Comparison of ENCODE assay signal across 1 cellular context in genomic region chr7:131620673-131621609, GRCh38.
TF ChIP-seq lines count a peak whose summit lies in the region.

No MANE protein-coding gene starts in this region.

TF ChIP-seq in GM12878, 131 proteins besides CTCF, POLR2A, EP300 and RAD21 (continued from another document):
- TF ChIP-seq, protein P1, sequence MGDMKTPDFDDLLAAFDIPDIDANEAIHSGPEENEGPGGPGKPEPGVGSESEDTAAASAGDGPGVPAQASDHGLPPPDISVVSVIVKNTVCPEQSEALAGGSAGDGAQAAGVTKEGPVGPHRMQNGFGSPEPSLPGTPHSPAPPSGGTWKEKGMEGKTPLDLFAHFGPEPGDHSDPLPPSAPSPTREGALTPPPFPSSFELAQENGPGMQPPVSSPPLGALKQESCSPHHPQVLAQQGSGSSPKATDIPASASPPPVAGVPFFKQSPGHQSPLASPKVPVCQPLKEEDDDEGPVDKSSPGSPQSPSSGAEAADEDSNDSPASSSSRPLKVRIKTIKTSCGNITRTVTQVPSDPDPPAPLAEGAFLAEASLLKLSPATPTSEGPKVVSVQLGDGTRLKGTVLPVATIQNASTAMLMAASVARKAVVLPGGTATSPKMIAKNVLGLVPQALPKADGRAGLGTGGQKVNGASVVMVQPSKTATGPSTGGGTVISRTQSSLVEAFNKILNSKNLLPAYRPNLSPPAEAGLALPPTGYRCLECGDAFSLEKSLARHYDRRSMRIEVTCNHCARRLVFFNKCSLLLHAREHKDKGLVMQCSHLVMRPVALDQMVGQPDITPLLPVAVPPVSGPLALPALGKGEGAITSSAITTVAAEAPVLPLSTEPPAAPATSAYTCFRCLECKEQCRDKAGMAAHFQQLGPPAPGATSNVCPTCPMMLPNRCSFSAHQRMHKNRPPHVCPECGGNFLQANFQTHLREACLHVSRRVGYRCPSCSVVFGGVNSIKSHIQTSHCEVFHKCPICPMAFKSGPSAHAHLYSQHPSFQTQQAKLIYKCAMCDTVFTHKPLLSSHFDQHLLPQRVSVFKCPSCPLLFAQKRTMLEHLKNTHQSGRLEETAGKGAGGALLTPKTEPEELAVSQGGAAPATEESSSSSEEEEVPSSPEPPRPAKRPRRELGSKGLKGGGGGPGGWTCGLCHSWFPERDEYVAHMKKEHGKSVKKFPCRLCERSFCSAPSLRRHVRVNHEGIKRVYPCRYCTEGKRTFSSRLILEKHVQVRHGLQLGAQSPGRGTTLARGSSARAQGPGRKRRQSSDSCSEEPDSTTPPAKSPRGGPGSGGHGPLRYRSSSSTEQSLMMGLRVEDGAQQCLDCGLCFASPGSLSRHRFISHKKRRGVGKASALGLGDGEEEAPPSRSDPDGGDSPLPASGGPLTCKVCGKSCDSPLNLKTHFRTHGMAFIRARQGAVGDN (IDR thresholded peaks at IDR 0.05), result no peak
- TF ChIP-seq, protein P2, sequence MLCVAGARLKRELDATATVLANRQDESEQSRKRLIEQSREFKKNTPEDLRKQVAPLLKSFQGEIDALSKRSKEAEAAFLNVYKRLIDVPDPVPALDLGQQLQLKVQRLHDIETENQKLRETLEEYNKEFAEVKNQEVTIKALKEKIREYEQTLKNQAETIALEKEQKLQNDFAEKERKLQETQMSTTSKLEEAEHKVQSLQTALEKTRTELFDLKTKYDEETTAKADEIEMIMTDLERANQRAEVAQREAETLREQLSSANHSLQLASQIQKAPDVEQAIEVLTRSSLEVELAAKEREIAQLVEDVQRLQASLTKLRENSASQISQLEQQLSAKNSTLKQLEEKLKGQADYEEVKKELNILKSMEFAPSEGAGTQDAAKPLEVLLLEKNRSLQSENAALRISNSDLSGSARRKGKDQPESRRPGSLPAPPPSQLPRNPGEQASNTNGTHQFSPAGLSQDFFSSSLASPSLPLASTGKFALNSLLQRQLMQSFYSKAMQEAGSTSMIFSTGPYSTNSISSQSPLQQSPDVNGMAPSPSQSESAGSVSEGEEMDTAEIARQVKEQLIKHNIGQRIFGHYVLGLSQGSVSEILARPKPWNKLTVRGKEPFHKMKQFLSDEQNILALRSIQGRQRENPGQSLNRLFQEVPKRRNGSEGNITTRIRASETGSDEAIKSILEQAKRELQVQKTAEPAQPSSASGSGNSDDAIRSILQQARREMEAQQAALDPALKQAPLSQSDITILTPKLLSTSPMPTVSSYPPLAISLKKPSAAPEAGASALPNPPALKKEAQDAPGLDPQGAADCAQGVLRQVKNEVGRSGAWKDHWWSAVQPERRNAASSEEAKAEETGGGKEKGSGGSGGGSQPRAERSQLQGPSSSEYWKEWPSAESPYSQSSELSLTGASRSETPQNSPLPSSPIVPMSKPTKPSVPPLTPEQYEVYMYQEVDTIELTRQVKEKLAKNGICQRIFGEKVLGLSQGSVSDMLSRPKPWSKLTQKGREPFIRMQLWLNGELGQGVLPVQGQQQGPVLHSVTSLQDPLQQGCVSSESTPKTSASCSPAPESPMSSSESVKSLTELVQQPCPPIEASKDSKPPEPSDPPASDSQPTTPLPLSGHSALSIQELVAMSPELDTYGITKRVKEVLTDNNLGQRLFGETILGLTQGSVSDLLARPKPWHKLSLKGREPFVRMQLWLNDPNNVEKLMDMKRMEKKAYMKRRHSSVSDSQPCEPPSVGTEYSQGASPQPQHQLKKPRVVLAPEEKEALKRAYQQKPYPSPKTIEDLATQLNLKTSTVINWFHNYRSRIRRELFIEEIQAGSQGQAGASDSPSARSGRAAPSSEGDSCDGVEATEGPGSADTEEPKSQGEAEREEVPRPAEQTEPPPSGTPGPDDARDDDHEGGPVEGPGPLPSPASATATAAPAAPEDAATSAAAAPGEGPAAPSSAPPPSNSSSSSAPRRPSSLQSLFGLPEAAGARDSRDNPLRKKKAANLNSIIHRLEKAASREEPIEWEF (IDR thresholded peaks at IDR 0.05; ENCODE audit: insufficient replicate concordance, low read depth, low read length), result no peak
- no peak for TF ChIP-seq STAT1 (conservative IDR thresholded peaks at IDR 0.05)
- peak; percentile 73; the same call in 1 of the 2 replicates for TF ChIP-seq CBFB (IDR thresholded peaks at IDR 0.05; ENCODE audit: low read depth)
- TF ChIP-seq KAT2A (conservative IDR thresholded peaks at IDR 0.05; ENCODE audit: control insufficient read depth, low read depth, low read length), result no peak
- TF ChIP-seq EZH2 (IDR thresholded peaks at IDR 0.05; ENCODE audit: borderline replicate concordance, control insufficient read depth, low read depth, low read length), result no peak
- TF ChIP-seq KLF5 (IDR thresholded peaks at IDR 0.05; ENCODE audit: partially characterized antibody), result no peak
- no peak for TF ChIP-seq LARP7 (IDR thresholded peaks at IDR 0.05)
- no peak for TF ChIP-seq IRF5 (IDR thresholded peaks at IDR 0.05; ENCODE audit: borderline replicate concordance)
- TF ChIP-seq NR2C1 (IDR thresholded peaks at IDR 0.05), result no peak
- no peak for TF ChIP-seq SRF (IDR thresholded peaks at IDR 0.05; ENCODE audit: low read depth in 2 of 2, low read length in 2 of 2)
- no peak for TF ChIP-seq PAX8 (IDR thresholded peaks at IDR 0.05)
- 0 out of 2 replicates have a peak, but pooled peaks have one; percentile 32 for TF ChIP-seq TCF3 (IDR thresholded peaks at IDR 0.05; ENCODE audit: borderline replicate concordance, insufficient read depth, low read depth, low read length)
- TF ChIP-seq, protein P3, sequence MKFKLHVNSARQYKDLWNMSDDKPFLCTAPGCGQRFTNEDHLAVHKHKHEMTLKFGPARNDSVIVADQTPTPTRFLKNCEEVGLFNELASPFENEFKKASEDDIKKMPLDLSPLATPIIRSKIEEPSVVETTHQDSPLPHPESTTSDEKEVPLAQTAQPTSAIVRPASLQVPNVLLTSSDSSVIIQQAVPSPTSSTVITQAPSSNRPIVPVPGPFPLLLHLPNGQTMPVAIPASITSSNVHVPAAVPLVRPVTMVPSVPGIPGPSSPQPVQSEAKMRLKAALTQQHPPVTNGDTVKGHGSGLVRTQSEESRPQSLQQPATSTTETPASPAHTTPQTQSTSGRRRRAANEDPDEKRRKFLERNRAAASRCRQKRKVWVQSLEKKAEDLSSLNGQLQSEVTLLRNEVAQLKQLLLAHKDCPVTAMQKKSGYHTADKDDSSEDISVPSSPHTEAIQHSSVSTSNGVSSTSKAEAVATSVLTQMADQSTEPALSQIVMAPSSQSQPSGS (IDR thresholded peaks at IDR 0.05; ENCODE audit: low read length), result no peak
- no peak for TF ChIP-seq TCF7 (IDR thresholded peaks at IDR 0.05; ENCODE audit: borderline replicate concordance)
- TF ChIP-seq SUPT20H (IDR thresholded peaks at IDR 0.05; ENCODE audit: borderline replicate concordance, control insufficient read depth, low read depth, low read length), result no peak
- peak; percentile 50; the same call in 1 of the 2 replicates for TF ChIP-seq RELB (IDR thresholded peaks at IDR 0.05; ENCODE audit: low read depth)
- TF ChIP-seq GABPA (IDR thresholded peaks at IDR 0.05; ENCODE audit: low read depth), result no peak
- TF ChIP-seq RUNX3 (IDR thresholded peaks at IDR 0.05; ENCODE audit: low read length), result peak; percentile 91
- TF ChIP-seq E2F8 (IDR thresholded peaks at IDR 0.05; ENCODE audit: low read depth, partially characterized antibody), result no peak
- TF ChIP-seq POLR2AphosphoS2 (IDR thresholded peaks at IDR 0.05; ENCODE audit: low read depth, low read length), result no peak
- TF ChIP-seq BACH1 (IDR thresholded peaks at IDR 0.05; ENCODE audit: borderline replicate concordance), result no peak
- TF ChIP-seq NFIC (IDR thresholded peaks at IDR 0.05; ENCODE audit: low read depth, low read length), result peak; percentile 24; the same call in 1 of the 2 replicates
- no peak for TF ChIP-seq SMAD5 (IDR thresholded peaks at IDR 0.05; ENCODE audit: low read depth)
- no peak for TF ChIP-seq CEBPB (IDR thresholded peaks at IDR 0.05; ENCODE audit: borderline replicate concordance in 1 of 2, low read depth in 2 of 2, low read length in 2 of 2)
- TF ChIP-seq ZZZ3 (IDR thresholded peaks at IDR 0.05; ENCODE audit: control insufficient read depth, insufficient read length, low read depth), result no peak
- peak; percentile 74 to 81 for TF ChIP-seq IKZF2 (IDR thresholded peaks at IDR 0.05)
- TF ChIP-seq JUNB (IDR thresholded peaks at IDR 0.05), result peak; percentile 65
- TF ChIP-seq CREM (IDR thresholded peaks at IDR 0.05; ENCODE audit: low read depth), result peak; percentile 48; the same call in 1 of the 2 replicates
- TF ChIP-seq EED (IDR thresholded peaks at IDR 0.05; ENCODE audit: low read depth), result peak; percentile 98
- TF ChIP-seq, protein P4, sequence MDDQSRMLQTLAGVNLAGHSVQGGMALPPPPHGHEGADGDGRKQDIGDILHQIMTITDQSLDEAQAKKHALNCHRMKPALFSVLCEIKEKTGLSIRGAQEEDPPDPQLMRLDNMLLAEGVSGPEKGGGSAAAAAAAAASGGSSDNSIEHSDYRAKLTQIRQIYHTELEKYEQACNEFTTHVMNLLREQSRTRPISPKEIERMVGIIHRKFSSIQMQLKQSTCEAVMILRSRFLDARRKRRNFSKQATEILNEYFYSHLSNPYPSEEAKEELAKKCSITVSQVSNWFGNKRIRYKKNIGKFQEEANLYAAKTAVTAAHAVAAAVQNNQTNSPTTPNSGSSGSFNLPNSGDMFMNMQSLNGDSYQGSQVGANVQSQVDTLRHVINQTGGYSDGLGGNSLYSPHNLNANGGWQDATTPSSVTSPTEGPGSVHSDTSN (IDR thresholded peaks at IDR 0.05; ENCODE audit: insufficient replicate concordance, low read depth, low read length), result peak; percentile 20
- no peak for TF ChIP-seq NFYA (IDR thresholded peaks at IDR 0.05; ENCODE audit: borderline replicate concordance, low read depth, low read length)
- peak; percentile 80; the same call in 1 of the 2 replicates for TF ChIP-seq TCF12 (IDR thresholded peaks at IDR 0.05; ENCODE audit: low read depth, low read length)
- TF ChIP-seq ZSCAN29 (IDR thresholded peaks at IDR 0.05), result no peak
